In the genomic region with DNA sequence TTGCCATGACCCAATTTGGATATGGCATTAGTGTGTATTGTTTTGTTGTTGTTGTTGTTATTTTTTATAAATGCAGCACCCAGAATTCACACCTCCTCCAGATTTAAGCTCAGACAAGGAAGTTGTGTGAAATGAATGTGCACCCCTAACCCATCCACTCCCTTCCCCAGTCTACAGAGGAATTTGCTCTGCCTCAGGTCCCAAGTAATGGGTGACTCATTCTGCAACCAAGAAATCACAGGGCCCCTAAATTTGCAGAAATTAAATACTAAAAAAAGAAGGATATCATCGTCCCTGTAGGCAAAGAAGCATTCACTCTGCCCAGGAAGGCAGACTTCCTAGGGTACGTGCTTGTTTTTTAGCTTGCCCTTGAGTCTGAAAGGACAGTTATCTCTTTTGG, we compare ENCODE assay signal across 19 cellular contexts.
DNase-seq lines count a peak whose midpoint lies in the region; ATAC-seq and TF ChIP-seq lines count a peak whose summit lies in the region.
"Had no signal": no experiment of that assay in that cellular context is flagged by ENCODE, and none has a peak within 500 bp of the region (broad histone marks: within the 10 kb centered on the region; RNA-seq: fewer than 3 reads in every experiment).

No MANE protein-coding gene starts in this region.

- in situ Hi-C loops in mammary epithelial cell (cut with MboI; ENCODE audit: low sequenced_read_pairs in 2 of 2) = no loop called here

- H3K27me3 ChIP-seq in mammary epithelial cell (ENCODE audit: insufficient read depth, low read length) = no peaks in the 10 kb centered on the region
- no peaks in the 10 kb centered on the region for H3K27me3 ChIP-seq in OCI-LY3 (ENCODE audit: low read depth, low read length)

- no peak overlapping the region for H2AFZ ChIP-seq in mammary epithelial cell (ENCODE audit: low read depth, low read length)
- no peak overlapping the region for H2AFZ ChIP-seq in OCI-LY3 (ENCODE audit: low read depth, low read length)

- H3K9me3 Mint-ChIP-seq in MCF 10A (ENCODE audit: unreplicated experiment) (no peaks in the 10 kb centered on the region), memory B cell (no peaks in the 10 kb centered on the region)
- H3K9me3 Mint-ChIP-seq: CD4-positive, alpha-beta memory T cell had no signal

- H3K27me3 Mint-ChIP-seq in MCF 10A (ENCODE audit: insufficient read depth, unreplicated experiment) (no peaks in the 10 kb centered on the region), memory B cell (no peaks in the 10 kb centered on the region)
- H3K27me3 Mint-ChIP-seq: CD4-positive, alpha-beta memory T cell had no signal

- peaks cover 16% of the 10 kb centered on the region for H3K36me3 Mint-ChIP-seq in MCF 10A (ENCODE audit: insufficient read depth, unreplicated experiment)
- H3K36me3 Mint-ChIP-seq in memory B cell = peaks cover 39% of the 10 kb centered on the region

- POLR2A ChIA-PET in MCF 10A (lab: Yijun Ruan, JAX) = interaction anchor here (0.9 to 1.0 kb wide), 2 partner anchors 9 to 22 kb away, joined by 3 to 4 read pairs; no protein-coding TSS in a partner anchor

- BruUV-seq in mammary epithelial cell (replicated peaks; lab: Mats Ljungman, UMichigan) (no TSS peak), MCF 10A (replicated peaks; lab: Mats Ljungman, UMichigan) (no TSS peak)

- ATAC-seq in memory B cell (ENCODE audit: low read depth) (no peak), HG03439 (IDR thresholded peaks at IDR 0.05; ENCODE audit: unreplicated experiment) (no peak), GM21825 (IDR thresholded peaks at IDR 0.05; ENCODE audit: unreplicated experiment) (no peak)
- ATAC-seq: K562 had no signal

- 95% methylated on average over 2 of the region's 2 CpGs for WGBS in mammary epithelial cell (ENCODE audit: low coverage, missing lambda C conversion rate)

- dilution Hi-C loops in mammary epithelial cell (cut with HindIII; ENCODE audit: low sequenced_read_pairs) = no loop called here

- CTCF ChIA-PET in mammary epithelial cell (lab: Charles Lee; ENCODE audit: low non-redundant PET) (no interaction called here), MCF 10A (lab: Yijun Ruan, JAX) (interaction anchor here (0.5 to 0.7 kb wide), 2 partner anchors 35 to 648 kb away, joined by 3 read pairs; no protein-coding TSS in a partner anchor)

- H3K79me2 ChIP-seq in mammary epithelial cell (ENCODE audit: insufficient read depth, low read length) = peaks cover 18% of the 10 kb centered on the region
- no peaks in the 10 kb centered on the region for H3K79me2 ChIP-seq in OCI-LY3 (ENCODE audit: low read length)

- intact Hi-C loops in mammary epithelial cell (cut with micrococcal nuclease) (no loop called here), MCF 10A (cut with micrococcal nuclease) (no loop called here)

- H4K20me1 ChIP-seq in mammary epithelial cell (ENCODE audit: insufficient read depth, low read length) = no peaks in the 10 kb centered on the region
- H4K20me1 ChIP-seq in OCI-LY3 (ENCODE audit: insufficient read depth, low read length) = no peaks in the 10 kb centered on the region

- H3K4me1 Mint-ChIP-seq in MCF 10A (ENCODE audit: insufficient read depth, unreplicated experiment) (peaks cover 43% of the 10 kb centered on the region), memory B cell (no peaks in the 10 kb centered on the region)

- DNase-seq in mammary epithelial cell (no peak), MCF 10A (ENCODE audit: unreplicated experiment) (no peak), memory B cell (ENCODE audit: low spot score in 2 of 2) (no peak), GF-D8 (lab: John Stamatoyannopoulos, UW) (no peak)
- DNase-seq: Calu3; CD4-positive, alpha-beta memory T cell; H9; MV-4-11; NCI-H187; NCI-H2107; NCI-H510A; NCI-H748 treated with DMSO at 0.1 percent for 48 hours; NK-92 treated with Interleukin-12 subunit alpha and Interleukin-12 subunit beta, amount 100 ng/mL, for 24 hours; RPMI8226; SIG-M5 had no signal

- peaks cover 49% of the 10 kb centered on the region for H3K4me1 ChIP-seq in mammary epithelial cell (ENCODE audit: insufficient read depth, low read length)
- H3K4me1 ChIP-seq in OCI-LY3 (ENCODE audit: low read length) = peaks cover 9% of the 10 kb centered on the region

- H3K4me2 ChIP-seq in mammary epithelial cell (ENCODE audit: insufficient read depth, low read depth, low read length) (no peak overlapping the region), OCI-LY3 (ENCODE audit: low read length) (peak overlapping the region; percentile 35; the same call in 1 of the 2 replicates)

- TF ChIP-seq CTCF in mammary epithelial cell (conservative IDR thresholded peaks at IDR 0.05 in 1 of 2, IDR thresholded peaks at IDR 0.05 in 1 of 2; ENCODE audit: extremely low read depth in 1 of 2, insufficient read depth in 1 of 2, low read depth in 1 of 2, low read length in 2 of 2) (no peak), MCF 10A (IDR thresholded peaks at IDR 0.05; ENCODE audit: unreplicated experiment) (no peak), OCI-LY3 (IDR thresholded peaks at IDR 0.05; ENCODE audit: low read depth, low read length) (no peak)

- H3K27ac Mint-ChIP-seq in MCF 10A (ENCODE audit: low read depth, unreplicated experiment) = no peak overlapping the region
- H3K27ac Mint-ChIP-seq in memory B cell = peak overlapping the region; percentile 14
- H3K27ac Mint-ChIP-seq: H9 had no signal

- H3K27ac ChIP-seq in mammary epithelial cell (ENCODE audit: insufficient read depth, low read depth, low read length) (peak overlapping the region; percentile 86), OCI-LY3 (ENCODE audit: low read length) (no peak overlapping the region)

- H3K36me3 ChIP-seq in mammary epithelial cell (ENCODE audit: insufficient read depth, low read length) (peaks cover 3% of the 10 kb centered on the region), OCI-LY3 (replicated peaks; ENCODE audit: low read depth, low read length) (peaks cover 9% of the 10 kb centered on the region)

- no peak overlapping the region for H3K4me3 Mint-ChIP-seq in MCF 10A (ENCODE audit: unreplicated experiment)
- H3K4me3 Mint-ChIP-seq in memory B cell = no peak overlapping the region
- H3K4me3 Mint-ChIP-seq: CD4-positive, alpha-beta memory T cell; H9 had no signal

- H3K9ac ChIP-seq in mammary epithelial cell (ENCODE audit: insufficient read depth, low read length) (no peak overlapping the region), OCI-LY3 (ENCODE audit: low read length) (no peak overlapping the region)

- H3K4me3 ChIP-seq in mammary epithelial cell (replicated peaks in 1 of 3; ENCODE audit: insufficient read depth in 1 of 3, low read depth in 2 of 3, low read length in 3 of 3) (no peak overlapping the region), OCI-LY3 (ENCODE audit: low read length) (no peak overlapping the region)
- H3K4me3 ChIP-seq: K562 had no signal

- H3K9me3 ChIP-seq in mammary epithelial cell (replicated peaks; ENCODE audit: insufficient read depth, low read length) = no peaks in the 10 kb centered on the region
- H3K9me3 ChIP-seq in OCI-LY3 (ENCODE audit: insufficient read depth, low read length) = no peaks in the 10 kb centered on the region
